9 cellular contexts compared by ENCODE assay signal in the genomic region with DNA sequence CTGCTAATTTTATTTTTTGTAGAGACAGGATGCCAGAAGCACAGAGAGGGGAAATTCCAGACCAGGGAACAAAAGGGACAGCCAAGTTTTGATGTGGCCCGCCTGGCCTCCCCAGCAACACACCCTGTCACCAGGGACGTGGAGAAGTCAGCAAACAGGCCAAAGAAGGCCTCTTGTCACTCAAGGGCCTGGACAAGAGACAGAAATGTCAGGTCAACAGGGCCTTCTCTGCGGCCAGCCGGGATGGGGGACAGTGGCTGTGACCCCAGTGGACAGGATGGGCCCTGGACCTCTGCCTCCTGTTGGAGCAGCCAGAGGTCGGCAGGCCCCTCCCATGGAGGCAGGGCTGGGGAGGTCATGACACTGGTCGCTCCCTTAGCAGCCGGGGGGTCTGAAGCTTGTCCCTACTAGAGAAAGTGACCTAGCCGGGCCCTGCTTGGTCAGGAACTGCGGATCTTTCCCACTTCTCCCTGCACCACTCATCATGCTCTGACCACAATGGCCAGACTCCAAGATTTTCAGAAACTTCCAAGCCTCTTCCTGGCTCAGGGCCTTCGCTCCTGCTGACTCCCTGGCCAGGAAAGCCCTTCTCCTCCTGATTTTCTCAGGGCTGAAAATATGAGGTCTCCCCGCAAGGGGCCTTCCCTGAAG. TPM values are rescaled to one million over a fixed set of nuclear protein-coding genes. Genes with fewer than 3 reads are reported as not detected.
A peak's percentile ranks its signal among the peaks of the same experiment; 100 is the strongest.
DNase-seq lines count a peak whose midpoint lies in the region; ATAC-seq and TF ChIP-seq lines count a peak whose summit lies in the region.
"Had no signal": no experiment of that assay in that cellular context is flagged by ENCODE, and none has a peak within 500 bp of the region (broad histone marks: within the 10 kb centered on the region; RNA-seq: fewer than 3 reads in every experiment).

No MANE protein-coding gene starts in this region.

- H3K9me3 ChIP-seq in adrenal gland (replicated peaks in 1 of 3), result no peaks in the 10 kb centered on the region
- no peaks in the 10 kb centered on the region for H3K9me3 ChIP-seq in psoas muscle

- H3K4me3 ChIP-seq in adrenal gland (no peak overlapping the region), psoas muscle (peak overlapping the region; percentile 32)
- H3K4me3 ChIP-seq: cardiac muscle cell had no signal

- WGBS in adrenal gland, 4 donors, result 29 to 45% (median 33%) methylated on average over 8 to 11 of the region's 11 CpGs
- 9 to 21% (median 18%) methylated on average over 10 to 11 of the region's 11 CpGs for WGBS in psoas muscle, 3 donors

- TF ChIP-seq CTCF in adrenal gland (IDR thresholded peaks at IDR 0.05) (no peak), psoas muscle (IDR thresholded peaks at IDR 0.05) (peak; percentile 7)

- H3K27ac ChIP-seq in adrenal gland, result peak overlapping the region; percentile 64 to 94 (median 85)
- peak overlapping the region; percentile 88 for H3K27ac ChIP-seq in psoas muscle
- H3K27ac ChIP-seq: cardiac muscle cell had no signal

- H3K27me3 ChIP-seq in adrenal gland (no peaks in the 10 kb centered on the region), psoas muscle (ENCODE audit: insufficient read depth in 3 of 3, low read length in 2 of 3) (no peaks in the 10 kb centered on the region)
- H3K27me3 ChIP-seq: cardiac muscle cell had no signal

- H3K36me3 ChIP-seq in adrenal gland (replicated peaks in 1 of 2) (no peaks in the 10 kb centered on the region), psoas muscle (ENCODE audit: insufficient read depth in 1 of 2, low read depth in 1 of 2) (no peaks in the 10 kb centered on the region)
- H3K36me3 ChIP-seq: cardiac muscle cell had no signal

- intact Hi-C loops in adrenal gland (cut with DNase I), result no loop called here
- intact Hi-C loops in Right ventricle myocardium superior (cut with DNase I), result loop anchor here (2.0 to 5.0 kb wide), 3 partner anchors 51 to 86 kb away; partner anchors contain the start of gene NUBP1
- intact Hi-C loops in psoas muscle (cut with DNase I), result loop anchor here in 1 of 2 donors (2.0 to 5.0 kb wide), 4 partner anchors 49 to 266 kb away; partner anchors contain the start of gene CIITA

- ATAC-seq in Right ventricle myocardium superior (ENCODE audit: poor library complexity) (peak; percentile 75), psoas muscle (peak; percentile 65 to 78 (median 68)), GM19395 (IDR thresholded peaks at IDR 0.05; ENCODE audit: unreplicated experiment) (no peak)

- TF ChIP-seq POLR2A in adrenal gland (IDR thresholded peaks at IDR 0.05), result peak in 1 of 2 donors; percentile 54

- DNase-seq in Ammon's horn (ENCODE audit: low spot score) (peak; percentile 57), adrenal gland (peak; percentile 71 to 91 (median 81)), Right ventricle myocardium superior (peak; percentile 90), psoas muscle (peak; percentile 71 to 86), OCI-M1 (lab: John Stamatoyannopoulos, UW) (no peak), occipital lobe (lab: John Stamatoyannopoulos, UW) (no peak), NOMO-1 treated with DMSO at 0.1 percent for 48 hours (lab: John Stamatoyannopoulos, UW; ENCODE audit: unreplicated experiment) (no peak)

- H3K4me1 ChIP-seq in adrenal gland (replicated peaks in 1 of 2), result peaks cover 37 to 43% of the 10 kb centered on the region in 2 donors
- peaks cover 20% of the 10 kb centered on the region for H3K4me1 ChIP-seq in psoas muscle

RNA-seq across cellular contexts. Expression of gene TVP23A, which starts 9.2 kb away (rescaled TPM):
- total RNA-seq in adrenal gland, result 1 to 10 TPM in 2 of 8 donors, under 1 TPM in 5, not detected in 1; 0.17 to 1.3 (median 0.39) TPM
- under 1 TPM; 0.40 to 0.80 (median 0.68) TPM for polyA plus RNA-seq in adrenal gland
- 0.19 TPM for total RNA-seq in Right ventricle myocardium superior
- under 1 TPM in 2 of 4 donors, not detected in 2; 0.07 to 0.13 TPM for total RNA-seq in psoas muscle
- under 1 TPM in 2 of 3 donors, not detected in 1; 0.01 to 0.04 TPM for polyA plus RNA-seq in psoas muscle
- total RNA-seq in occipital lobe, result 15.1 TPM

RNA-seq across cellular contexts. Expression of gene CIITA, which starts 49.2 kb away (rescaled TPM):
- total RNA-seq in adrenal gland, result 10 to 100 TPM in 7 of 8 donors, 1 to 10 TPM in 1; 6.5 to 48.1 (median 20.6) TPM
- 10 to 100 TPM in 1 of 3 donors, 1 to 10 TPM in 2; 4.4 to 37.2 (median 7.9) TPM for polyA plus RNA-seq in adrenal gland
- total RNA-seq in Right ventricle myocardium superior, result 7.9 TPM
- total RNA-seq in psoas muscle, result 10 to 100 TPM in 1 of 4 donors, 1 to 10 TPM in 3; 2.9 to 13.8 (median 5.2) TPM
- 10 to 100 TPM in 1 of 3 donors, 1 to 10 TPM in 2; 2.3 to 15.3 (median 4.1) TPM for polyA plus RNA-seq in psoas muscle
- total RNA-seq in occipital lobe, result 0.47 TPM

Comparison
In these comparisons a context has a peak if more than half of its experiments do, and no peak if none do; other contexts are left out.
1. DNase-seq: peak in Ammon's horn (single experiment), adrenal gland (7 of 7), Right ventricle myocardium superior (single experiment) and psoas muscle (2 of 2); none in OCI-M1 (single experiment), occipital lobe (single experiment) and NOMO-1 treated with DMSO at 0.1 percent for 48 hours (single experiment).